In genomic region chr22:27800250-27801131, GRCh38 we compare ENCODE assay signal across 8 cellular contexts. TPM values are rescaled to one million over a fixed set of nuclear protein-coding genes. Genes with fewer than 3 reads are reported as not detected.
A peak's percentile ranks its signal among the peaks of the same experiment; 100 is the strongest.
DNase-seq lines count a peak whose midpoint lies in the region; ATAC-seq, FAIRE-seq and TF ChIP-seq lines count a peak whose summit lies in the region.

No MANE protein-coding gene starts in this region.

- H3K79me2 ChIP-seq in ACC112 (ENCODE audit: control insufficient read depth, insufficient read depth, low read length, unreplicated experiment) (no peaks in the 10 kb centered on the region), H1 (ENCODE audit: control insufficient read depth in 1 of 2, insufficient read depth in 2 of 2, low read length in 2 of 2) (no peaks in the 10 kb centered on the region)

- no peak overlapping the region; the same call in 1 of the 2 replicates for H2AK5ac ChIP-seq in H1 (ENCODE audit: low read depth, low read length)

- H3K23ac ChIP-seq in H1 (ENCODE audit: insufficient read length) = no peak overlapping the region

- H3K9me3 ChIP-seq in H1 (ENCODE audit: insufficient read depth in 2 of 2, low read depth in 1 of 2, low read length in 1 of 2) (no peaks in the 10 kb centered on the region), muscle layer of colon (ENCODE audit: low read length) (no peaks in the 10 kb centered on the region)

- TF ChIP-seq EP300 in Ishikawa (IDR thresholded peaks at IDR 0.05; ENCODE audit: borderline replicate concordance) (no peak), H1 (IDR thresholded peaks at IDR 0.05; ENCODE audit: borderline replicate concordance in 1 of 2, low read depth in 2 of 2, low read length in 2 of 2) (no peak)

- no peak overlapping the region; the same call in none of the 2 replicates for H3K18ac ChIP-seq in H1 (ENCODE audit: extremely low read depth, low read length)

- TF ChIP-seq CTCF in H1 (IDR thresholded peaks at IDR 0.05; ENCODE audit: control extremely low read depth in 1 of 3, insufficient read depth in 1 of 3, low read depth in 1 of 3, low read length in 3 of 3) = no peak

- intact Hi-C loops in posterior vena cava (cut with DNase I) = loop anchor here in 1 of 2 donors (5.0 to 10.0 kb wide), 3 partner anchors 128 to 1046 kb away; no protein-coding TSS in a partner anchor

- H3K4ac ChIP-seq in H1 (replicated peaks; ENCODE audit: insufficient read length, low read depth, low read length) = no peak overlapping the region

- no peak overlapping the region for H4K5ac ChIP-seq in H1 (ENCODE audit: insufficient read length, low read depth, low read length)

- no peaks in the 10 kb centered on the region for H3K4me1 ChIP-seq in ACC112 (ENCODE audit: control insufficient read depth, insufficient read depth, low read length, unreplicated experiment)
- peaks cover 2 to 48% (median 39%) of the 10 kb centered on the region in 4 experiments for H3K4me1 ChIP-seq in H1 (replicated peaks in 1 of 4; ENCODE audit: control insufficient read depth in 3 of 4, insufficient read depth in 4 of 4, low read length in 3 of 4)
- peaks cover 7% of the 10 kb centered on the region for H3K4me1 ChIP-seq in muscle layer of colon (ENCODE audit: insufficient read depth, low read length)

- no peaks in the 10 kb centered on the region for H3K79me1 ChIP-seq in H1 (ENCODE audit: low read depth, low read length)

- H3K4me3 ChIP-seq in ACC112 (ENCODE audit: low read depth, low read length) (peak overlapping the region; percentile 84), H1 (ENCODE audit: extremely low read depth in 1 of 4, insufficient read depth in 2 of 4, low read depth in 3 of 4, low read length in 4 of 4) (peak overlapping the region; percentile 38 to 69 (median 48)), muscle layer of colon (ENCODE audit: low read depth in 1 of 2, low read length in 2 of 2) (peak overlapping the region; percentile 68 to 89)

- H3K14ac ChIP-seq in H1 (ENCODE audit: insufficient read length) = no peak overlapping the region

- H2BK20ac ChIP-seq in H1 (ENCODE audit: low read length) = no peak overlapping the region

- H2BK5ac ChIP-seq in H1 (ENCODE audit: low read depth, low read length) = 0 out of 2 replicates have a peak overlapping the region, but pooled peaks have one; percentile 90

- peak overlapping the region; percentile 32 for H2AFZ ChIP-seq in ACC112 (ENCODE audit: low read length, unreplicated experiment)
- H2AFZ ChIP-seq in H1 (ENCODE audit: low read length) = no peak overlapping the region

- H4K91ac ChIP-seq in H1 (replicated peaks; ENCODE audit: insufficient read length, low read length) = no peak overlapping the region

- no peaks in the 10 kb centered on the region for H3K27me3 ChIP-seq in ACC112 (ENCODE audit: insufficient read depth, low read length)
- H3K27me3 ChIP-seq in H1 (replicated peaks in 1 of 4; ENCODE audit: control insufficient read depth in 3 of 4, extremely low read depth in 1 of 4, insufficient read depth in 3 of 4, low read length in 3 of 4) = peaks cover 60 to 81% (median 77%) of the 10 kb centered on the region in 4 experiments
- H3K27me3 ChIP-seq in muscle layer of colon (ENCODE audit: control insufficient read depth in 1 of 2, insufficient read depth in 2 of 2, low read length in 2 of 2) = peaks cover 0 to 41% of the 10 kb centered on the region in 2 donors

- POLR2A ChIA-PET in H1 (lab: Charles Lee; ENCODE audit: partially characterized antibody) = interaction anchor here (0.9 to 1.2 kb wide), 3 partner anchors 10 to 81 kb away, joined by 3 read pairs; no protein-coding TSS in a partner anchor

- H4K20me1 ChIP-seq in H1 (replicated peaks in 1 of 2; ENCODE audit: control insufficient read depth in 1 of 2, insufficient read depth in 2 of 2, low read length in 2 of 2) = peaks cover 9 to 12% of the 10 kb centered on the region in 2 experiments

- H4K8ac ChIP-seq in H1 (ENCODE audit: extremely low read depth, insufficient read depth, low read length) = peak overlapping the region; percentile 80

- H3K56ac ChIP-seq in H1 (replicated peaks; ENCODE audit: insufficient read length, low read depth, low read length) = no peak overlapping the region

- 3% methylated on average over 29 of the region's 73 CpGs; no CpG with 5 or more reads in 1 of the 2 experiments for WGBS in H1 (ENCODE audit: extremely low coverage in 1 of 2, insufficient coverage in 1 of 2, insufficient read length in 1 of 2, insufficient replicate concordance in 2 of 2, low coverage in 1 of 2, low lambda C conversion rate in 2 of 2, missing lambda C conversion rate in 1 of 2), 2 experiments

- H3K4me2 ChIP-seq in H1 (ENCODE audit: insufficient read depth in 1 of 2, low read depth in 2 of 2, low read length in 2 of 2) = peak overlapping the region; percentile 83 to 95

- no peak overlapping the region for H3K9ac ChIP-seq in H1 (replicated peaks in 1 of 4; ENCODE audit: extremely low read depth in 1 of 4, low read depth in 3 of 4, low read length in 3 of 4)
- no peak overlapping the region for H3K9ac ChIP-seq in muscle layer of colon (ENCODE audit: low read length)

- FAIRE-seq in H1 (lab: Jason Lieb, UNC) = no peak

- H2BK120ac ChIP-seq in H1 (replicated peaks; ENCODE audit: low read depth, low read length) = no peak overlapping the region

- CTCF ChIA-PET in H1 (lab: Charles Lee; ENCODE audit: partially characterized antibody) = interaction anchor here (1.1 kb wide), 1 partner anchor 53 kb away, joined by 3 read pairs; no protein-coding TSS in a partner anchor

- peaks cover 22% of the 10 kb centered on the region for H3K23me2 ChIP-seq in H1 (ENCODE audit: low read depth, low read length)

- DNase-seq in H1 (ENCODE audit: low read depth in 1 of 2, low spot score in 2 of 2) (no peak), NCI-H2227 (lab: John Stamatoyannopoulos, UW; ENCODE audit: unreplicated experiment) (no peak), posterior vena cava (ENCODE audit: low spot score) (no peak)
- DNase-seq in activated CD4-positive, CD25-positive, alpha-beta regulatory T cell (lab: John Stamatoyannopoulos, UW) = no peak

- ATAC-seq in HG03159 (IDR thresholded peaks at IDR 0.05; ENCODE audit: unreplicated experiment) = no peak

- H2BK12ac ChIP-seq in H1 (ENCODE audit: low read depth, low read length) = no peak overlapping the region

- H2BK15ac ChIP-seq in H1 (ENCODE audit: low read length) = no peak overlapping the region

- no peak; the same call in 1 of the 2 replicates for TF ChIP-seq RAD21 in Ishikawa (IDR thresholded peaks at IDR 0.05; ENCODE audit: low read depth)
- TF ChIP-seq RAD21 in H1 (IDR thresholded peaks at IDR 0.05 in 1 of 2, conservative IDR thresholded peaks at IDR 0.05 in 1 of 2; ENCODE audit: low read depth in 2 of 2, low read length in 2 of 2) = no peak

- no peak for TF ChIP-seq POLR2A in H1 (IDR thresholded peaks at IDR 0.05; ENCODE audit: control extremely low read depth in 1 of 2, low read depth in 2 of 2, low read length in 2 of 2)

- H3K27ac ChIP-seq in ACC112 (ENCODE audit: low read depth, low read length) = peak overlapping the region; percentile 19; the same call in 1 of the 2 replicates
- no peak overlapping the region for H3K27ac ChIP-seq in H1 (ENCODE audit: low read depth, low read length)
- H3K27ac ChIP-seq in muscle layer of colon (ENCODE audit: low read depth, low read length) = peak overlapping the region; percentile 73

- H3K36me3 ChIP-seq in ACC112 (ENCODE audit: insufficient read depth, low read length) = no peaks in the 10 kb centered on the region
- peaks cover 0 to 24% (median 0%) of the 10 kb centered on the region in 4 experiments; a peak in 1 of 8 replicates for H3K36me3 ChIP-seq in H1 (ENCODE audit: control insufficient read depth in 2 of 4, insufficient read depth in 4 of 4, low read length in 3 of 4)
- H3K36me3 ChIP-seq in muscle layer of colon (ENCODE audit: insufficient read depth, low read length) = no peaks in the 10 kb centered on the region

TF ChIP-seq in Ishikawa, 13 proteins besides CTCF, POLR2A, EP300 and RAD21:
- 0 out of 2 replicates have a peak, but pooled peaks have one; percentile 3 for TF ChIP-seq NFIC (IDR thresholded peaks at IDR 0.05)
- TF ChIP-seq TCF12 (IDR thresholded peaks at IDR 0.05; ENCODE audit: low read depth) = no peak
TF ChIP-seq in Ishikawa: peak in this region for 1.

TF ChIP-seq in H1, 55 proteins besides CTCF, POLR2A, EP300 and RAD21:
- no peak for TF ChIP-seq CBX8 (IDR thresholded peaks at IDR 0.05; ENCODE audit: borderline replicate concordance, low read depth, low read length)
- TF ChIP-seq SUZ12 (IDR thresholded peaks at IDR 0.05; ENCODE audit: low read length) = 0 out of 2 replicates have a peak, but pooled peaks have one; percentile 8
- peak; percentile 7 for TF ChIP-seq ASH2L (IDR thresholded peaks at IDR 0.05; ENCODE audit: low read length)
- no peak for TF ChIP-seq SP2 (IDR thresholded peaks at IDR 0.05; ENCODE audit: low read length)
- 0 out of 4 replicates have a peak, but pooled peaks of 1 of the 2 experiments have one; percentile 43 for TF ChIP-seq HDAC2 (IDR thresholded peaks at IDR 0.05; ENCODE audit: borderline replicate concordance in 1 of 2, low read depth in 2 of 2, low read length in 2 of 2)

RNA-seq across cellular contexts. Expression of gene MN1, which starts 1.1 kb away (rescaled TPM):
- 4.9 and 5.2 TPM in 2 replicates for total RNA-seq in H1 (2021; fragmentation: NEBNext Ultra II Directional; extraction: Animal tissue kit (Norgen Biotek cat#: 25700))
- polyA plus RNA-seq in H1 (2011; rRNA removed) = 3.1 and 5.0 TPM in 2 replicates
- polyA plus RNA-seq in H1 (2011; cell fraction: cytosol; rRNA removed) = 2.5 TPM
- polyA plus RNA-seq in H1 (2011; cell fraction: nucleus; rRNA removed) = 5.9 TPM
- polyA plus RNA-seq in H1 (2012, experiment 1 of 2) = 2.5 to 3.7 TPM (median 3.4 TPM) in 4 replicates
- polyA plus RNA-seq in H1 (2012, experiment 2 of 2) = 1.8 TPM
- polyA plus RNA-seq in H1 (2013, experiment 1 of 2) = 2.8 TPM
- polyA plus RNA-seq in H1 (2013, experiment 2 of 2) = 3.1 TPM
- polyA minus RNA-seq in H1 (2011; rRNA and poly(A)+ RNA removed) = 2.0 and 3.1 TPM in 2 replicates
- polyA minus RNA-seq in H1 (2011; cell fraction: cytosol; rRNA and poly(A)+ RNA removed) = 5.6 TPM
- 3.3 TPM for polyA minus RNA-seq in H1 (2011; cell fraction: nucleus; rRNA and poly(A)+ RNA removed)
- 10 to 100 TPM; 22.9 to 41.8 TPM for total RNA-seq in posterior vena cava
